8 cellular contexts compared by ENCODE assay signal in genomic region chr18:63366991-63367240, GRCh38. TPM values are rescaled to one million over a fixed set of nuclear protein-coding genes. Genes with fewer than 3 reads are reported as not detected.
DNase-seq lines count a peak whose midpoint lies in the region; ATAC-seq and TF ChIP-seq lines count a peak whose summit lies in the region.

A gene with protein sequence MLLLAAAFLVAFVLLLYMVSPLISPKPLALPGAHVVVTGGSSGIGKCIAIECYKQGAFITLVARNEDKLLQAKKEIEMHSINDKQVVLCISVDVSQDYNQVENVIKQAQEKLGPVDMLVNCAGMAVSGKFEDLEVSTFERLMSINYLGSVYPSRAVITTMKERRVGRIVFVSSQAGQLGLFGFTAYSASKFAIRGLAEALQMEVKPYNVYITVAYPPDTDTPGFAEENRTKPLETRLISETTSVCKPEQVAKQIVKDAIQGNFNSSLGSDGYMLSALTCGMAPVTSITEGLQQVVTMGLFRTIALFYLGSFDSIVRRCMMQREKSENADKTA (minus strand): TSS chr18:63367206. CDS start chr18:63367118, 88 bp downstream.

- H3K27ac ChIP-seq in gastroesophageal sphincter, result peak within 1 kb of the TSS; percentile 92 to 100 (median 98)
- peak within 1 kb of the TSS; percentile 99 for H3K27ac ChIP-seq in trophoblast cell (ENCODE audit: low read depth, low read length)

- peak within 1 kb of the TSS; percentile 99 for H2BK5ac ChIP-seq in trophoblast cell (ENCODE audit: low read depth, low read length, poor library complexity)

- peaks cover 27% of the 10 kb centered on the region for H3K9me3 Mint-ChIP-seq in T-helper 2 cell treated with Interferon-gamma antibody and Interleukin-4, amounts not matched to agents 5 μg/mL and 100 μg/mL, for 36 hours

- H3K4me1 Mint-ChIP-seq in T-helper 2 cell treated with Interferon-gamma antibody and Interleukin-4, amounts not matched to agents 5 μg/mL and 100 μg/mL, for 36 hours (ENCODE audit: low read depth), result peaks cover 35% of the 10 kb centered on the region

- H2AK5ac ChIP-seq in trophoblast cell (ENCODE audit: low read length), result peak within 1 kb of the TSS; percentile 77

- peak within 1 kb of the TSS; percentile 99 for H4K8ac ChIP-seq in trophoblast cell (ENCODE audit: low read depth, low read length)

- peak within 1 kb of the TSS; percentile 96 for H3K9ac ChIP-seq in trophoblast cell (ENCODE audit: low read length)

- H3K14ac ChIP-seq in trophoblast cell (ENCODE audit: low read length), result peak within 1 kb of the TSS; percentile 100

- H3K4ac ChIP-seq in trophoblast cell (ENCODE audit: low read depth, low read length), result peak within 1 kb of the TSS; percentile 74

- no peak for ATAC-seq in gastroesophageal sphincter
- ATAC-seq in GM18520 (IDR thresholded peaks at IDR 0.05; ENCODE audit: unreplicated experiment), result no peak

- H2BK120ac ChIP-seq in trophoblast cell (ENCODE audit: insufficient read depth, low read length, poor library complexity), result peak within 1 kb of the TSS; percentile 99

- H3K4me2 ChIP-seq in trophoblast cell (ENCODE audit: low read length), result peak within 1 kb of the TSS; percentile 56

- H3K9me3 ChIP-seq in gastroesophageal sphincter, result no peaks in the 10 kb centered on the region
- peaks cover under 1% of the 10 kb centered on the region for H3K9me3 ChIP-seq in trophoblast cell (ENCODE audit: insufficient read depth, low read depth, low read length)

- H3K4me3 Mint-ChIP-seq in T-helper 2 cell treated with Interferon-gamma antibody and Interleukin-4, amounts not matched to agents 5 μg/mL and 100 μg/mL, for 36 hours, result peak within 1 kb of the TSS; percentile 98

- H3K79me2 ChIP-seq in trophoblast cell (ENCODE audit: control insufficient read depth, insufficient read depth, low read length, poor library complexity), result peaks cover 8% of the 10 kb centered on the region

- H2BK12ac ChIP-seq in trophoblast cell (ENCODE audit: low read length), result no peak within 1 kb of the TSS

- peak within 1 kb of the TSS; percentile 92 for H2AFZ ChIP-seq in trophoblast cell (ENCODE audit: insufficient read depth, low read length, poor library complexity)

- WGBS in gastroesophageal sphincter (ENCODE audit: low coverage in 1 of 2), 2 donors, result 0% methylated on average over 1 of the region's 27 CpGs; no CpG with 5 or more reads in 1 of the 2 donors
- no CpG with 5 or more reads among the region's 27 CpGs for WGBS in trophoblast cell (ENCODE audit: extremely low coverage, insufficient coverage, insufficient read length)

- H4K91ac ChIP-seq in trophoblast cell (ENCODE audit: low read depth, low read length), result peak within 1 kb of the TSS; percentile 90

- H3K79me1 ChIP-seq in trophoblast cell (ENCODE audit: low read length), result peaks cover 11% of the 10 kb centered on the region

- H4K12ac ChIP-seq in trophoblast cell (ENCODE audit: low read depth, low read length), result peak within 1 kb of the TSS; percentile 97

- H3K27me3 ChIP-seq in gastroesophageal sphincter (no peaks in the 10 kb centered on the region), trophoblast cell (ENCODE audit: insufficient read depth, low read length) (no peaks in the 10 kb centered on the region)

- peaks cover 0 to 34% (median 9%) of the 10 kb centered on the region in 3 donors for H3K4me1 ChIP-seq in gastroesophageal sphincter
- H3K4me1 ChIP-seq in trophoblast cell (ENCODE audit: control insufficient read depth in 1 of 2, insufficient read depth in 2 of 2, low read length in 2 of 2), result no peaks in the 10 kb centered on the region

- H3K36me3 Mint-ChIP-seq in T-helper 2 cell treated with Interferon-gamma antibody and Interleukin-4, amounts not matched to agents 5 μg/mL and 100 μg/mL, for 36 hours (ENCODE audit: low read depth), result peaks cover 22% of the 10 kb centered on the region

- no peak within 1 kb of the TSS for H3K23ac ChIP-seq in trophoblast cell (ENCODE audit: low read length)

- no peaks in the 10 kb centered on the region for H3K27me3 Mint-ChIP-seq in T-helper 2 cell treated with Interferon-gamma antibody and Interleukin-4, amounts not matched to agents 5 μg/mL and 100 μg/mL, for 36 hours (ENCODE audit: low read depth)

- TF ChIP-seq CTCF in GM12864 (IDR thresholded peaks at IDR 0.05; ENCODE audit: low read depth, low read length, missing control alignments) (no peak), gastroesophageal sphincter (IDR thresholded peaks at IDR 0.05) (no peak)

- H3K36me3 ChIP-seq in gastroesophageal sphincter (peaks cover 0 to 10% of the 10 kb centered on the region in 2 donors), trophoblast cell (ENCODE audit: control insufficient read depth in 1 of 2, insufficient read depth in 2 of 2, low read length in 2 of 2) (peaks cover 3 to 6% of the 10 kb centered on the region in 2 experiments)

- TF ChIP-seq EP300 in gastroesophageal sphincter (IDR thresholded peaks at IDR 0.05), result no peak

- H3K27ac Mint-ChIP-seq in T-helper 2 cell treated with Interferon-gamma antibody and Interleukin-4, amounts not matched to agents 5 μg/mL and 100 μg/mL, for 36 hours, result peak within 1 kb of the TSS; percentile 85

- no peak for DNase-seq in GM12864 (ENCODE audit: low read depth)
- no peak for DNase-seq in T-helper 2 cell treated with Interferon-gamma antibody and Interleukin-4, amounts not matched to agents 5 μg/mL and 100 μg/mL, for 36 hours (ENCODE audit: low spot score)
- no peak for DNase-seq in trophoblast cell
- DNase-seq in SW 1271 (lab: John Stamatoyannopoulos, UW), result no peak
- DNase-seq in NCI-H748 (lab: John Stamatoyannopoulos, UW; ENCODE audit: unreplicated experiment), result no peak
- no peak for DNase-seq in NCI-H446 (lab: John Stamatoyannopoulos, UW)

- peak within 1 kb of the TSS; percentile 100 for H3K18ac ChIP-seq in trophoblast cell (ENCODE audit: low read length)

- H3K4me3 ChIP-seq in GM12864 (ENCODE audit: low read depth, low read length) (peak within 1 kb of the TSS; percentile 97), gastroesophageal sphincter (peak within 1 kb of the TSS; percentile 76 to 98), trophoblast cell (ENCODE audit: low read depth, low read length) (peak within 1 kb of the TSS; percentile 90)

- no peak for TF ChIP-seq POLR2A in gastroesophageal sphincter (IDR thresholded peaks at IDR 0.05)

RNA-seq across cellular contexts. Expression of the gene that starts here (rescaled TPM):
- total RNA-seq in gastroesophageal sphincter, result 10 to 100 TPM; 36.9 to 67.3 (median 51.2) TPM
- 24.9 and 25.3 TPM in 2 replicates for polyA plus RNA-seq in trophoblast cell (2013)
